ENCODE assay signal across 8 cellular contexts in the genomic region with DNA sequence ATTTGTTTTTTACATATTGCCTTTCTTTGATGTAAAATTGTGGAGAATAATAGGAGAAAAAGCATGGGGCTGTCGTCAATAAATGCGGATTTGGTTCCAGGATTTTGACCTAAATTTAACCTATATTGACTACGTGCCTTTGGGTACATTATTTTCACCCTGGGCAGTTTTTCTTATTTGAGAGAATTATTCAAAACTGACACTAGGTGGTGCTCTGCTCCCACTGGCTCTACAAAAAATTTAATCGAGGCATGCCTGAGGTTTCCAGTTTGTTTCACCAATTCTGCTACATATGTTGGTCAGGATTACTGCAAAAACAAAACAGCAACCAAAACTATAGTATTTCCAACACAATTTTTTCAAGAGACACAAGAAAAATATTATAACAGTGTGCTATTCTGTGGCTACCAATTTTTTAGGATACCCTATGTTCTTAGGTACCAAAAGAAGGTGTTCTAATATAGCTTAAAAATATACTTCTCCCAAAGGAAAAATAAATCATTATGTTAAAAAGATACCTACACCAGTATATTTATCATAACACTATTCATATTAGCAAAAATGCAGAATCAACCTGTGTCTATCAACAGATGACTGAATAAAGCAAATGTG. TPM values are rescaled to one million over a fixed set of nuclear protein-coding genes. Genes with fewer than 3 reads are reported as not detected.
DNase-seq lines count a peak whose midpoint lies in the region; ATAC-seq and TF ChIP-seq lines count a peak whose summit lies in the region.

No MANE protein-coding gene starts in this region.

- 1% methylated on average over 4 of the region's 4 CpGs for WGBS in esophagus squamous epithelium, 2 donors

- no peaks in the 10 kb centered on the region for H3K27me3 ChIP-seq in esophagus squamous epithelium

- peak; percentile 50 to 79 (median 66) for TF ChIP-seq CTCF in esophagus squamous epithelium (IDR thresholded peaks at IDR 0.05)

- no peaks in the 10 kb centered on the region for H3K36me3 ChIP-seq in esophagus squamous epithelium

- peaks cover 0 to 13% (median 5%) of the 10 kb centered on the region in 3 donors for H3K4me1 ChIP-seq in esophagus squamous epithelium

- intact Hi-C loops in esophagus squamous epithelium (cut with DNase I): loop anchor here (5.0 kb wide), 1 partner anchor 106 kb away; no protein-coding TSS in a partner anchor

- peak; percentile 22 for DNase-seq in COLO829 (ENCODE audit: low spot score)
- DNase-seq in HS-27A (ENCODE audit: low read depth): peak; percentile 19
- DNase-seq in RKO (ENCODE audit: low spot score): peak; percentile 59
- DNase-seq in esophagus squamous epithelium (lab: John Stamatoyannopoulos, UW): no peak
- peak; percentile 70 for DNase-seq in pons (ENCODE audit: low spot score)
- no peak for DNase-seq in activated CD4-positive, CD25-positive, alpha-beta regulatory T cell treated with anti-CD3 and anti-CD28 coated beads, Interleukin-2, amount 50 U/mL, for 72 hours

- no peak for TF ChIP-seq POLR2A in esophagus squamous epithelium (IDR thresholded peaks at IDR 0.05)

- no peaks in the 10 kb centered on the region for H3K9me3 ChIP-seq in esophagus squamous epithelium

- ATAC-seq in GM18519 (IDR thresholded peaks at IDR 0.05; ENCODE audit: low FRiP score, unreplicated experiment) (peak; percentile 49), HG02678 (IDR thresholded peaks at IDR 0.05; ENCODE audit: unreplicated experiment) (no peak)

- H3K27ac ChIP-seq in esophagus squamous epithelium: no peak overlapping the region

- no peak overlapping the region for H3K4me3 ChIP-seq in esophagus squamous epithelium

RNA-seq across cellular contexts. Expression of a gene that starts 48.6 kb away (rescaled TPM):
- total RNA-seq in esophagus squamous epithelium: not detected

RNA-seq across cellular contexts. Expression of a gene that starts 58.2 kb away (rescaled TPM):
- total RNA-seq in esophagus squamous epithelium: 10 to 100 TPM; 15.4 to 21.7 (median 16.6) TPM

Comparison
In these comparisons a context has a peak if more than half of its experiments do, and no peak if none do; other contexts are left out.
1. DNase-seq: peak in COLO829 (single experiment), HS-27A (single experiment), RKO (single experiment) and pons (single experiment); none in esophagus squamous epithelium (single experiment) and activated CD4-positive, CD25-positive, alpha-beta regulatory T cell treated with anti-CD3 and anti-CD28 coated beads, Interleukin-2, amount 50 U/mL, for 72 hours (single experiment).